8 cellular contexts compared by ENCODE assay signal in genomic region chr9:70259512-70259802, GRCh38. TPM values are rescaled to one million over a fixed set of nuclear protein-coding genes. Genes with fewer than 3 reads are reported as not detected.
A peak's percentile ranks its signal among the peaks of the same experiment; 100 is the strongest.
DNase-seq lines count a peak whose midpoint lies in the region; ATAC-seq and TF ChIP-seq lines count a peak whose summit lies in the region.

No MANE protein-coding gene starts in this region.

- no peak overlapping the region for H4K8ac ChIP-seq in H9 (replicated peaks; ENCODE audit: insufficient read length, low read depth, low read length)

- H3K4me1 ChIP-seq in H9 (ENCODE audit: insufficient read depth, low read length) (no peaks in the 10 kb centered on the region), left ventricle myocardium inferior (peaks cover 72% of the 10 kb centered on the region)

- intact Hi-C loops in left ventricle myocardium inferior (cut with micrococcal nuclease): no loop called here

- H3K4ac ChIP-seq in H9 (ENCODE audit: low read depth, low read length): no peak overlapping the region

- peaks cover 45 to 50% of the 10 kb centered on the region in 2 experiments for H3K4me1 Mint-ChIP-seq in H9

- H3K4me3 ChIP-seq in WERI-Rb-1 (ENCODE audit: low read depth, low read length) (peak overlapping the region; percentile 79), left ventricle myocardium inferior (peak overlapping the region; percentile 84), skin epidermis (peak overlapping the region; percentile 70 to 96 (median 81))

- peak overlapping the region; percentile 87 for H3K9ac ChIP-seq in H9 (ENCODE audit: extremely low read depth, insufficient read length, low read length)

- no peaks in the 10 kb centered on the region for H3K9me3 ChIP-seq in H9 (ENCODE audit: control insufficient read depth, low read depth, low read length)
- no peaks in the 10 kb centered on the region for H3K9me3 ChIP-seq in WERI-Rb-1 (ENCODE audit: severe bottlenecking)
- no peaks in the 10 kb centered on the region for H3K9me3 ChIP-seq in left ventricle myocardium inferior (replicated peaks)

- no peaks in the 10 kb centered on the region for H4K20me1 ChIP-seq in H9 (ENCODE audit: control insufficient read depth, insufficient read depth, insufficient read length)

- peak; percentile 43 for DNase-seq in H9
- DNase-seq in WERI-Rb-1: no peak
- no peak for DNase-seq in left ventricle myocardium inferior
- DNase-seq in HuH-7.5 (ENCODE audit: low spot score): no peak
- no peak for DNase-seq in NCI-H1436 (lab: John Stamatoyannopoulos, UW)
- no peak for DNase-seq in NCI-H2196 treated with DMSO at 0.1 percent for 48 hours (lab: John Stamatoyannopoulos, UW; ENCODE audit: unreplicated experiment)

- no peak overlapping the region for H3K56ac ChIP-seq in H9 (ENCODE audit: insufficient read length, low read depth, low read length)

- peaks cover 2% of the 10 kb centered on the region; the same call in 1 of the 2 replicates for H3K27me3 Mint-ChIP-seq in H9 (ENCODE audit: low read depth)

- H3K79me2 ChIP-seq in H9 (ENCODE audit: insufficient read depth, low read length): peaks cover 19% of the 10 kb centered on the region; the same call in 1 of the 2 replicates

- no peak overlapping the region for H3K18ac ChIP-seq in H9 (ENCODE audit: insufficient read length, low read depth, low read length)

- H4K5ac ChIP-seq in H9 (ENCODE audit: insufficient read length, low read depth, low read length): no peak overlapping the region

- no peak overlapping the region for H4K91ac ChIP-seq in H9 (ENCODE audit: insufficient read length, low read depth, low read length)

- H2BK15ac ChIP-seq in H9 (ENCODE audit: low read depth, low read length): no peak overlapping the region

- H3K27ac Mint-ChIP-seq in H9: peak overlapping the region; percentile 58 to 93 (median 85); a peak in 6 of 7 replicates

- H2AK5ac ChIP-seq in H9 (ENCODE audit: insufficient read length, low read length): no peak overlapping the region

- no peak overlapping the region for H3T11ph ChIP-seq in H9 (ENCODE audit: low read length)

- no peak overlapping the region for H2BK120ac ChIP-seq in H9 (ENCODE audit: low read depth, low read length, poor library complexity, severe bottlenecking)

- TF ChIP-seq CTCF in H9 (conservative IDR thresholded peaks at IDR 0.05) (no peak), WERI-Rb-1 (IDR thresholded peaks at IDR 0.05; ENCODE audit: low read depth, low read length) (no peak), left ventricle myocardium inferior (IDR thresholded peaks at IDR 0.05; ENCODE audit: borderline replicate concordance) (no peak)

- H2AFZ ChIP-seq in H9 (ENCODE audit: low read length): no peak overlapping the region

- H3K27me3 ChIP-seq in H9 (ENCODE audit: insufficient read depth, low read length) (no peaks in the 10 kb centered on the region), WERI-Rb-1 (ENCODE audit: insufficient read depth, low read depth, severe bottlenecking) (no peaks in the 10 kb centered on the region), left ventricle myocardium inferior (ENCODE audit: low read depth) (no peaks in the 10 kb centered on the region)

- peak overlapping the region; percentile 92 for H3K4me2 ChIP-seq in H9 (ENCODE audit: insufficient read depth, insufficient read length, low read length)

- peak overlapping the region; percentile 89 to 97 for H3K4me3 Mint-ChIP-seq in H9

- no peak overlapping the region for H2BK12ac ChIP-seq in H9 (ENCODE audit: insufficient read length, low read depth, low read length)

- peaks cover 9% of the 10 kb centered on the region for H3K79me1 ChIP-seq in H9 (ENCODE audit: insufficient read depth, low read depth, low read length, poor library complexity, severe bottlenecking)

- ATAC-seq in GM21390 (IDR thresholded peaks at IDR 0.05; ENCODE audit: unreplicated experiment): no peak

- H3K9me3 Mint-ChIP-seq in H9: no peaks in the 10 kb centered on the region

- peaks cover 16 to 23% (median 23%) of the 10 kb centered on the region in 3 experiments for H3K36me3 Mint-ChIP-seq in H9 (ENCODE audit: insufficient read depth in 1 of 3, low read depth in 3 of 3)

- peaks cover 4% of the 10 kb centered on the region for H3K23me2 ChIP-seq in H9 (ENCODE audit: insufficient read length, low read depth, low read length, poor library complexity, severe bottlenecking)

- no peak overlapping the region for H3K23ac ChIP-seq in H9 (ENCODE audit: insufficient read length, low read depth, low read length)

- no peak overlapping the region for H3K27ac ChIP-seq in H9 (ENCODE audit: insufficient read length, low read depth, low read length)
- H3K27ac ChIP-seq in WERI-Rb-1: peak overlapping the region; percentile 92
- peak overlapping the region; percentile 95 for H3K27ac ChIP-seq in left ventricle myocardium inferior (replicated peaks)
- peak overlapping the region; percentile 43 to 97 (median 92) for H3K27ac ChIP-seq in skin epidermis

- H2BK20ac ChIP-seq in H9 (ENCODE audit: low read depth, low read length, poor library complexity, severe bottlenecking): no peak overlapping the region

- no CpG with 5 or more reads among the region's 10 CpGs for WGBS in H9 (ENCODE audit: extremely low coverage, insufficient read length, low lambda C conversion rate)

- H3K14ac ChIP-seq in H9 (ENCODE audit: insufficient read depth, low read length): no peak overlapping the region

- no peak overlapping the region for H2BK5ac ChIP-seq in H9 (ENCODE audit: insufficient read length, low read length)

- H3K36me3 ChIP-seq in WERI-Rb-1: peaks cover 41% of the 10 kb centered on the region
- peaks cover 11% of the 10 kb centered on the region for H3K36me3 ChIP-seq in left ventricle myocardium inferior

RNA-seq across cellular contexts. Expression of gene SMC5, which starts 0.7 kb away (rescaled TPM):
- total RNA-seq in H9 (2021) (27.6 and 29.6 TPM in 2 replicates), left ventricle myocardium inferior (11.0 TPM)
